In the genomic region with DNA sequence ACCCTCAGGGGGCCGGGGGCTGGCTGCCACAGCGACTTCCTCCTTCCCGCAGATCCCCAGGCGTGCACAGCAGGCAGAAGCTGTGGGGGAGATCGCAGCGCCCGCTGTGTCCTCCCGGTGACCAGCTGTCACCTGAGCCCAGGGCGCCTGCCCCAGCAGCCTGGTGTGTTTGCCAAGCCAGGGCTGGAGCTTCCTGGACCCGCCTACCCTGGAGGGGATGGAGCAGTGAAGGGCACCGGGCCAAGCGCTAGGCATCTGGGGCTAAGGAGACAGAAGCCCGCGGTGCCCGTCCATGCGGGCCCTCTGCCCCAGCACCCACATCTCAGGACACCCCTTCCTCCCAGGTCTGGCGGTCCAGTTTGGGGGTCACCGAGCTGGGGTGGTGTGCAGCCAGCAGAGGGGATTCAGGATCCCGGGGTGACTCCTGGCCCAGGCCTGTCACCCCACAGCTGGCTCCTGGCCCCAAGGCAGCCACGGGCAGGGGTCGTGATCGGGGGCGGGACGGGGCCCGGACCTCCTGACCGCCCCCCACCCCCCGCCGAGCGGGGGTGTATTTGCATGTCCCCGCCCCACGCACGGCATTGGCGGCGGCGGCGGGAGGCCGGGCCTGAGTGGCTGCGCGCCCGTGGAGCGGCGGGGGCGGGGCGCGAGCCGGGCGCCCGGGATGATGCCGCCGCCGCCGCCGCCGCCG, we compare ENCODE assay signal across 8 cellular contexts. TPM values are rescaled to one million over a fixed set of nuclear protein-coding genes. Genes with fewer than 3 reads are reported as not detected.
DNase-seq lines count a peak whose midpoint lies in the region; ATAC-seq and TF ChIP-seq lines count a peak whose summit lies in the region.

A gene with protein sequence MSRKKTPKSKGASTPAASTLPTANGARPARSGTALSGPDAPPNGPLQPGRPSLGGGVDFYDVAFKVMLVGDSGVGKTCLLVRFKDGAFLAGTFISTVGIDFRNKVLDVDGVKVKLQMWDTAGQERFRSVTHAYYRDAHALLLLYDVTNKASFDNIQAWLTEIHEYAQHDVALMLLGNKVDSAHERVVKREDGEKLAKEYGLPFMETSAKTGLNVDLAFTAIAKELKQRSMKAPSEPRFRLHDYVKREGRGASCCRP (plus strand): TSS at position 645 of the 691 bp plus-strand sequence. CDS start 159 bp downstream, outside the sequence.

- TF ChIP-seq POLR2A in erythroblast (IDR thresholded peaks at IDR 0.05; ENCODE audit: low read length) = no peak
- TF ChIP-seq POLR2A in suprapubic skin (IDR thresholded peaks at IDR 0.05) = no peak

- no peaks in the 10 kb centered on the region for H3K9me3 Mint-ChIP-seq in activated T-cell treated with anti-CD3 and anti-CD28 coated beads, Interleukin-2, amount 50 U/mL, for 24 hours

- peak in 11 of 14 donors; percentile 27 to 78 (median 60) for DNase-seq in C1 segment of cervical spinal cord (lab: John Stamatoyannopoulos, UW)
- peak; percentile 18 for DNase-seq in NCI-H526 treated with DMSO at 0.1 percent for 48 hours (lab: John Stamatoyannopoulos, UW)
- DNase-seq in activated T-cell treated with anti-CD3 and anti-CD28 coated beads, Interleukin-2, amount 50 U/mL, for 24 hours = peak; percentile 73
- DNase-seq in erythroblast (lab: John Stamatoyannopoulos, UW) = peak; percentile 42 to 56
- DNase-seq in midbrain (lab: John Stamatoyannopoulos, UW) = peak; percentile 61
- peak; percentile 88 to 91 for DNase-seq in suprapubic skin (ENCODE audit: low spot score in 2 of 2)

- H3K4me3 ChIP-seq in suprapubic skin = peak within 1 kb of the TSS; percentile 52

- peaks cover 22% of the 10 kb centered on the region for H3K36me3 Mint-ChIP-seq in activated T-cell treated with anti-CD3 and anti-CD28 coated beads, Interleukin-2, amount 50 U/mL, for 24 hours (ENCODE audit: low read depth)

- no peaks in the 10 kb centered on the region for H3K9me3 ChIP-seq in suprapubic skin

- peak within 1 kb of the TSS; percentile 69 for H3K27ac Mint-ChIP-seq in activated T-cell treated with anti-CD3 and anti-CD28 coated beads, Interleukin-2, amount 50 U/mL, for 24 hours

- TF ChIP-seq CTCF in suprapubic skin (IDR thresholded peaks at IDR 0.05) = no peak

- ATAC-seq in HG02759 (IDR thresholded peaks at IDR 0.05; ENCODE audit: unreplicated experiment) (peak; percentile 41), GM21528 (IDR thresholded peaks at IDR 0.05; ENCODE audit: low FRiP score, unreplicated experiment) (no peak)

- peaks cover 24% of the 10 kb centered on the region for H3K4me1 Mint-ChIP-seq in activated T-cell treated with anti-CD3 and anti-CD28 coated beads, Interleukin-2, amount 50 U/mL, for 24 hours (ENCODE audit: low read depth)

- H3K27me3 ChIP-seq in suprapubic skin = no peaks in the 10 kb centered on the region

- no peak for TF ChIP-seq EP300 in suprapubic skin (IDR thresholded peaks at IDR 0.05)

- peak within 1 kb of the TSS; percentile 51 for H3K4me3 Mint-ChIP-seq in activated T-cell treated with anti-CD3 and anti-CD28 coated beads, Interleukin-2, amount 50 U/mL, for 24 hours

- H3K27me3 Mint-ChIP-seq in activated T-cell treated with anti-CD3 and anti-CD28 coated beads, Interleukin-2, amount 50 U/mL, for 24 hours = no peaks in the 10 kb centered on the region

- 0% methylated on average over 2 of the region's 55 CpGs for WGBS in suprapubic skin

- H3K36me3 ChIP-seq in suprapubic skin = no peaks in the 10 kb centered on the region

- peaks cover 55% of the 10 kb centered on the region for H3K4me1 ChIP-seq in suprapubic skin

- H3K27ac ChIP-seq in suprapubic skin = peak within 1 kb of the TSS; percentile 27

RNA-seq across cellular contexts. Expression of the gene that starts here (rescaled TPM):
- 1 to 10 TPM in 3 of 4 donors, under 1 TPM in 1; 0.64 to 3.0 (median 1.4) TPM for total RNA-seq in suprapubic skin

Comparison
In these comparisons a context has a peak if more than half of its experiments do, and no peak if none do; other contexts are left out.
1. DNase-seq: peak in every context shown above with its lines; median percentile 90 in suprapubic skin; 73 in activated T-cell treated with anti-CD3 and anti-CD28 coated beads, Interleukin-2, amount 50 U/mL, for 24 hours; 61 in midbrain; 60 in C1 segment of cervical spinal cord; 49 in erythroblast; 18 in NCI-H526 treated with DMSO at 0.1 percent for 48 hours.